In genomic region chr13:22486490-22486889, GRCh38 we compare ENCODE assay signal across 25 cellular contexts.
DNase-seq lines count a peak whose midpoint lies in the region; ATAC-seq and TF ChIP-seq lines count a peak whose summit lies in the region.
"Had no signal": no experiment of that assay in that cellular context is flagged by ENCODE, and none has a peak within 500 bp of the region (broad histone marks: within the 10 kb centered on the region; RNA-seq: fewer than 3 reads in every experiment).

No MANE protein-coding gene starts in this region.

- H3K27ac ChIP-seq in coronary artery: no peak overlapping the region
- H3K27ac ChIP-seq: GM23248, Peyer's patch had no signal

- no peak for ATAC-seq in GM19324 (IDR thresholded peaks at IDR 0.05; ENCODE audit: low FRiP score, unreplicated experiment)
- ATAC-seq: HepG2, K562 had no signal

- TF ChIP-seq CTCF in retinal pigment epithelial cell (conservative IDR thresholded peaks at IDR 0.05; ENCODE audit: low read depth, low read length) (no peak), coronary artery (IDR thresholded peaks at IDR 0.05) (no peak)

- H3K4me3 ChIP-seq in retinal pigment epithelial cell (ENCODE audit: low read length): no peak overlapping the region
- no peak overlapping the region for H3K4me3 ChIP-seq in coronary artery
- H3K4me3 ChIP-seq: GM23248, K562, Peyer's patch had no signal

- DNase-seq in NCI-H226: peak; percentile 13
- peak; percentile 46 for DNase-seq in kidney tubule cell (ENCODE audit: low spot score)
- DNase-seq in retinal pigment epithelial cell (ENCODE audit: low read depth): peak; percentile 62
- DNase-seq in coronary artery (ENCODE audit: low spot score): no peak
- DNase-seq in HUDEP-2 (lab: John Stamatoyannopoulos, UW; ENCODE audit: unreplicated experiment in 76 of 76): no peak
- DNase-seq in amniotic stem cell (lab: John Stamatoyannopoulos, UW): no peak
- DNase-seq: ACHN; CD4-positive, CD25-positive, alpha-beta regulatory T cell; DMS153; DND-41; GM23248; H7; Kasumi-1; NCI-H1105 treated with DMSO at 0.1 percent for 48 hours; NCI-H146; NCI-H1930; NCI-H2107; NCI-H510A; NCI-H69; Peyer's patch; SIG-M5; SK-N-SH had no signal

Comparison
In these comparisons a context has a peak if more than half of its experiments do, and no peak if none do; other contexts are left out.
1. DNase-seq: peak in NCI-H226 (single experiment), kidney tubule cell (single experiment) and retinal pigment epithelial cell (single experiment); none in coronary artery (single experiment), HUDEP-2 (0 of 76) and amniotic stem cell (single experiment).